ENCODE assay signal across 26 cellular contexts in genomic region chr7:96441551-96442104, GRCh38.
"Had no signal": no experiment of that assay in that cellular context is flagged by ENCODE, and none has a peak within 500 bp of the region (broad histone marks: within the 10 kb centered on the region; RNA-seq: fewer than 3 reads in every experiment).

No MANE protein-coding gene starts in this region.

- H3K9ac ChIP-seq: KMS-11 had no signal

- DNase-seq: activated CD4-positive, alpha-beta T cell treated with anti-CD3 and anti-CD28 coated beads, Interleukin-2, amount 10 ng/mL, durations not matched to agents 24 days and 14 days; activated CD4-positive, alpha-beta T cell treated with anti-CD3 and anti-CD28 coated beads, Interleukin-2, amount 50 U/mL, for 48 hours; activated CD4-positive, CD25-positive, alpha-beta regulatory T cell treated with anti-CD3 and anti-CD28 coated beads, Interleukin-2, amount 50 U/mL, for 72 hours; activated CD8-positive, alpha-beta memory T cell treated with anti-CD3 and anti-CD28 coated beads, Interleukin-2, amount 10 ng/mL, durations not matched to agents 7 days and 5 days; activated effector memory CD4-positive, alpha-beta T cell treated with anti-CD3 and anti-CD28 coated beads, Interleukin-2, amount 50 U/mL, for 16 hours; activated naive CD4-positive, alpha-beta T cell treated with Interleukin-2 at 50 U/mL for 16 hours; activated naive CD8-positive, alpha-beta T cell treated with anti-CD3 and anti-CD28 coated beads, Interleukin-2, amount 50 U/mL, for 24 hours; activated T-cell treated with anti-CD3 and anti-CD28 coated beads, Interleukin-2, amount 50 U/mL, for 24 hours; amniotic stem cell; body of pancreas; MG63; MV-4-11; NCI-H1092 treated with DMSO at 0.1 percent for 48 hours; NCI-H1930; NCI-H446; NCI-H524 treated with DMSO at 0.1 percent for 48 hours; NCI-H82; Peyer's patch; SHP77 treated with DMSO at 0.1 percent for 48 hours; T-helper 17 cell; T-helper 9 cell had no signal

- H3K4me1 ChIP-seq: ascending aorta, body of pancreas, Peyer's patch had no signal

- H3K4me2 ChIP-seq: KMS-11 had no signal

- H3K4me3 ChIP-seq: ascending aorta, body of pancreas, MG63, Peyer's patch had no signal

- H3K27ac ChIP-seq: ascending aorta, body of pancreas, KMS-11, Peyer's patch, RWPE1 had no signal

- ATAC-seq: activated CD8-positive, alpha-beta memory T cell treated with anti-CD3 and anti-CD28 coated beads, Interleukin-2, amount 10 ng/mL, durations not matched to agents 7 days and 5 days; activated naive CD4-positive, alpha-beta T cell treated with anti-CD3 and anti-CD28 coated beads, Interleukin-2, amount 50 U/mL, for 72 hours; activated naive CD8-positive, alpha-beta T cell treated with anti-CD3 and anti-CD28 coated beads, Interleukin-2, amount 50 U/mL, for 24 hours; body of pancreas; T-helper 17 cell; WTC11 had no signal

- H3K9me3 ChIP-seq: ascending aorta, body of pancreas, MG63, Peyer's patch had no signal

- H3K27me3 ChIP-seq: ascending aorta, body of pancreas, MG63, Peyer's patch had no signal

- H3K36me3 ChIP-seq: ascending aorta, MG63, Peyer's patch had no signal
